Comparison of ENCODE assay signal across 10 cellular contexts in the genomic region with DNA sequence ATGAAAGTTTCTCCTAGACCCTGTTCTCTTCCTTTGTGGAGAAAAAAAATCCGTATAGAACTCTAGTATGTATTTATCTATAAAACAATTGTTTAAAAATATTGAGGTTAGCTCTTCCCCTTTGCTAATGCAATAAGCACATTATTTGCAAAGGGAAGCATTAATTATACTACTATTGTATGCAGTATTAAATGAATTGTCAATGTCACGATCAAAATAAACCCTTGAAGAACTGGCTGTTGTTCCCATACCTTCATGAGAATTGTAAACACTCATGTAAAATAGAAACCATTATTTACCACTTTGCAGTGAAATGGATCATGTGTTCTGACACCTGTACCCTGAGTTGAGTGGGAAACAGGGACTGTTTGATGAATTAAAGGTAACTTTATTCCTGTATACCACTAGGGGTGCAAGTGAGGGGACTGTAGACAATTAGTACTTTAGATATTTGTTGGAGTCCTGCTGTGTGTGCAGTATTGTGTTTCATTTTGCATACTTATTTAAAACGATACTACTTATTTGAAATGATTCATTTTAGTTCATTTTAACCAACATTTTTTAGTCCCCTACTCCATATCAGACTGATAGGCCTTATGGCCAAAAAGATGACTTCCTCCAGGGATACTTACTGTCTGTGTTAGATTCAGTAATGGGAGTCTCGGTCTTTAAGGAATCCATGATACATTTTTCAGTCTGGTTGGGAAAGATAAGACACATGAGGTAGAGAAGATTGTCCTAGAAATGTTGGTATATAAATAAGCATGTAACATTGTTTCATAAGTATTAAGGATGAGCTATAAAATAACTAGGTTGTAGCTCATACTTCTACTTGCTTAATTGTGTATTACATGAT. TPM values are rescaled to one million over a fixed set of nuclear protein-coding genes. Genes with fewer than 3 reads are reported as not detected.
DNase-seq lines count a peak whose midpoint lies in the region; ATAC-seq, FAIRE-seq and TF ChIP-seq lines count a peak whose summit lies in the region.
"Had no signal": no experiment of that assay in that cellular context is flagged by ENCODE, and none has a peak within 500 bp of the region (broad histone marks: within the 10 kb centered on the region; RNA-seq: fewer than 3 reads in every experiment).

No MANE protein-coding gene starts in this region.

- intact Hi-C loops in GM12878 (cut with micrococcal nuclease; ENCODE audit: unreplicated experiment): loop anchor here (5.0 kb wide), 1 partner anchor 288 kb away; no protein-coding TSS in a partner anchor
- intact Hi-C loops in sciatic nerve (cut with DNase I): no loop called here

- no peaks in the 10 kb centered on the region for H3F3A ChIP-seq in neural cell (ENCODE audit: insufficient read depth, low read length, poor library complexity, severe bottlenecking)

- H3K27ac ChIP-seq in Karpas-422 (ENCODE audit: low read length): no peak overlapping the region
- no peak overlapping the region for H3K27ac ChIP-seq in GM12878 (ENCODE audit: control insufficient read depth, insufficient read depth)
- no peak overlapping the region for H3K27ac ChIP-seq in neural cell (ENCODE audit: low read length)

- RAD21 ChIA-PET in GM12878 (lab: Charles Lee; ENCODE audit: unreplicated experiment): no interaction called here

- no peak for TF ChIP-seq EP300 in GM12878 (IDR thresholded peaks at IDR 0.05; ENCODE audit: borderline replicate concordance in 1 of 2, control insufficient read depth in 1 of 2, low read depth in 2 of 2, low read length in 2 of 2)
- no peak for TF ChIP-seq EP300 in neural cell (conservative IDR thresholded peaks at IDR 0.05; ENCODE audit: poor library complexity, severe bottlenecking)

- H3K27me3 ChIP-seq in Karpas-422 (ENCODE audit: low read length): no peaks in the 10 kb centered on the region
- H3K27me3 ChIP-seq in GM12878 (replicated peaks in 1 of 2; ENCODE audit: control insufficient read depth in 2 of 2, insufficient read depth in 2 of 2, low read length in 1 of 2): no peaks in the 10 kb centered on the region
- H3K27me3 ChIP-seq in neural cell (ENCODE audit: insufficient read depth, low read depth, low read length): no peaks in the 10 kb centered on the region

- H3K4me1 ChIP-seq in Karpas-422 (ENCODE audit: low read length): no peaks in the 10 kb centered on the region
- H3K4me1 ChIP-seq in GM12878 (ENCODE audit: control insufficient read depth, insufficient read depth, low read length): no peaks in the 10 kb centered on the region; the same call in 1 of the 2 replicates

- in situ Hi-C loops in GM12878 (cut with MboI): no loop called here

- BruUV-seq in GM12878 (replicated peaks; lab: Mats Ljungman, UMichigan): no TSS peak

- H2AFZ ChIP-seq in Karpas-422 (ENCODE audit: low read length): no peak overlapping the region
- no peak overlapping the region for H2AFZ ChIP-seq in GM12878 (ENCODE audit: control insufficient read depth, low read depth, low read length)
- no peak overlapping the region for H2AFZ ChIP-seq in neural cell (ENCODE audit: low read depth, low read length)

- FAIRE-seq in GM12878 (lab: Jason Lieb, UNC): peak; percentile 59
- FAIRE-seq: A204.1 had no signal

- H3K9me3 ChIP-seq in Karpas-422 (ENCODE audit: low read length) (no peaks in the 10 kb centered on the region), GM12878 (replicated peaks; ENCODE audit: control insufficient read depth, insufficient read depth, low read length) (no peaks in the 10 kb centered on the region), neural cell (ENCODE audit: low read length) (no peaks in the 10 kb centered on the region)

- WGBS in GM12878 (ENCODE audit: insufficient coverage, insufficient replicate concordance, low lambda C conversion rate, missing lambda C conversion rate): 73% methylated on average over 4 of the region's 4 CpGs

- H3K9ac ChIP-seq in Karpas-422 (ENCODE audit: low read length) (no peak overlapping the region), GM12878 (ENCODE audit: control insufficient read depth, insufficient read depth, low read length) (no peak overlapping the region), neural cell (ENCODE audit: low read length) (no peak overlapping the region)

- H3K79me2 ChIP-seq in Karpas-422 (ENCODE audit: low read length) (no peaks in the 10 kb centered on the region), GM12878 (ENCODE audit: control insufficient read depth, insufficient read depth, low read length) (peaks cover 1% of the 10 kb centered on the region; the same call in 1 of the 2 replicates), neural cell (replicated peaks; ENCODE audit: insufficient read depth, low read length) (peaks cover 39% of the 10 kb centered on the region)

- H3K9me2 ChIP-seq in Karpas-422 (replicated peaks; ENCODE audit: insufficient read depth, low read length): no peaks in the 10 kb centered on the region
- H3K9me2 ChIP-seq in neural cell (ENCODE audit: insufficient read depth, low read length): no peaks in the 10 kb centered on the region

- SMC1A ChIA-PET in GM12878 (lab: Charles Lee; ENCODE audit: uncharacterized antibody, unreplicated experiment): interaction anchor here (0.6 to 1.0 kb wide), 2 partner anchors 8 to 16 kb away, joined by 3 to 4 read pairs; a partner anchor contains a TSS

- H3K4me3 ChIP-seq in Karpas-422 (ENCODE audit: low read length) (no peak overlapping the region), GM12878 (no peak overlapping the region), neural cell (ENCODE audit: low read length) (no peak overlapping the region)

- TF ChIP-seq POLR2A in GM12878 (IDR thresholded peaks at IDR 0.05; ENCODE audit: low read depth, low read length): no peak

- POLR2A ChIA-PET in GM12878 (lab: Charles Lee): no interaction called here

- H4K20me1 ChIP-seq in Karpas-422 (ENCODE audit: insufficient read depth, low read depth, low read length) (no peaks in the 10 kb centered on the region), GM12878 (ENCODE audit: control insufficient read depth, insufficient read depth) (no peaks in the 10 kb centered on the region), neural cell (ENCODE audit: insufficient read depth) (no peaks in the 10 kb centered on the region)

- TF ChIP-seq RAD21 in GM12878 (IDR thresholded peaks at IDR 0.05; ENCODE audit: insufficient read depth, low read depth, low read length) (peak; percentile 46), neural cell (conservative IDR thresholded peaks at IDR 0.05) (no peak)

- TF ChIP-seq CTCF in GM12878 (IDR thresholded peaks at IDR 0.05 in 2 of 3, conservative IDR thresholded peaks at IDR 0.05 in 1 of 3; ENCODE audit: control insufficient read depth in 2 of 3, extremely low read depth in 1 of 3, insufficient read depth in 1 of 3, low read depth in 3 of 3, low read length in 3 of 3) (peak; percentile 44 to 61 (median 45); a peak in 5 of 6 replicates), neural cell (IDR thresholded peaks at IDR 0.05; ENCODE audit: poor library complexity, severe bottlenecking) (peak; percentile 52)

- ATAC-seq in GM21515 (IDR thresholded peaks at IDR 0.05; ENCODE audit: unreplicated experiment) (peak; percentile 70), GM12878 (peak; percentile 85), sciatic nerve (no peak)

- H3K36me3 ChIP-seq in Karpas-422 (ENCODE audit: insufficient read depth, low read length) (no peaks in the 10 kb centered on the region), GM12878 (ENCODE audit: control insufficient read depth in 2 of 2, insufficient read depth in 2 of 2, low read length in 1 of 2) (no peaks in the 10 kb centered on the region), neural cell (ENCODE audit: insufficient read depth, low read length) (no peaks in the 10 kb centered on the region)

- H3K4me2 ChIP-seq in Karpas-422 (ENCODE audit: low read depth, low read length, poor library complexity, severe bottlenecking): no peak overlapping the region
- no peak overlapping the region for H3K4me2 ChIP-seq in GM12878 (ENCODE audit: control insufficient read depth, insufficient read depth)
- no peak overlapping the region for H3K4me2 ChIP-seq in neural cell (ENCODE audit: low read length)

- DNase-seq in DMS 273 (lab: John Stamatoyannopoulos, UW; ENCODE audit: unreplicated experiment) (peak; percentile 32), DMS 273 treated with DMSO at 0.1 percent for 48 hours (lab: John Stamatoyannopoulos, UW) (no peak), Karpas-422 (peak; percentile 53), GM12878 (ENCODE audit: low read depth, low spot score) (no peak), sciatic nerve (ENCODE audit: low spot score) (no peak), C1 segment of cervical spinal cord (lab: John Stamatoyannopoulos, UW) (no peak)

- CTCF ChIA-PET in GM12878 (lab: Yijun Ruan, JAX): interaction anchor here (0.6 to 5.9 kb wide), 7 partner anchors 9 to 1162 kb away, joined by 3 to 24 read pairs (median 3); no protein-coding TSS in a partner anchor

RNA-seq across cellular contexts. Expression of a gene that starts 7.9 kb away (rescaled TPM):
- not detected in 2 replicates for total RNA-seq in Karpas-422 (2014; rRNA removed; shearing (Covaris generic); ENCODE audit: low replicate concordance)
- 123 and 148 TPM in 2 replicates for total RNA-seq in GM12878 (2013; cell fraction: nucleolus; rRNA removed)
- total RNA-seq in GM12878 (2014; rRNA removed) (18.3 and 21.1 TPM in 2 replicates), GM12878 (2014; rRNA removed; fragmentation: Illumina TruSeq; extraction: Trizol) (18.6 and 19.8 TPM in 2 replicates), GM12878 (2021) (23.7 and 24.5 TPM in 2 replicates), sciatic nerve (117 TPM)
- polyA plus RNA-seq in GM12878 (2011; ENCODE audit: low read depth): 5.7 TPM
- polyA plus RNA-seq in GM12878 (2011; rRNA removed) (32.8 and 35.8 TPM in 2 replicates), GM12878 (2014; fragmentation: Illumina TruSeq; extraction: Trizol) (21.9 and 27.9 TPM in 2 replicates), GM12878 (2014; fragmentation: Nextera tagmentation; extraction: Ambion mirVana) (1 to 10 TPM; 5.2 to 7.2 TPM), GM12878 (2014; rRNA removed) (14.9 and 17.1 TPM in 2 replicates), GM12878 (2016; fragmentation: Nextera tagmentation; extraction: Ambion mirVana) (1 to 10 TPM; 4.8 to 5.2 TPM), neural cell (24.2 and 36.4 TPM in 2 replicates)
- 27.0 and 27.7 TPM in 2 replicates for polyA plus RNA-seq in GM12878 (2011; cell fraction: cytosol; rRNA removed)
- polyA plus RNA-seq in GM12878 (2011; cell fraction: nucleus; rRNA removed): 72.3 and 76.6 TPM in 2 replicates
- 7.1 and 11.3 TPM in 2 replicates for polyA plus RNA-seq in GM12878 (2012)
- polyA minus RNA-seq in GM12878 (2011; rRNA and poly(A)+ RNA removed): 60.8 and 63.2 TPM in 2 replicates
- polyA minus RNA-seq in GM12878 (2011; cell fraction: cytosol; rRNA and poly(A)+ RNA removed): 21.4 and 21.8 TPM in 2 replicates
- 43.6 and 71.9 TPM in 2 replicates for polyA minus RNA-seq in GM12878 (2011; cell fraction: nucleus; rRNA and poly(A)+ RNA removed)
- polyA minus RNA-seq in neural cell: 53.0 and 56.7 TPM in 2 replicates

RNA-seq across cellular contexts. Expression of a gene that starts 8.1 kb away (rescaled TPM):
- total RNA-seq in Karpas-422 (2014; rRNA removed; shearing (Covaris generic); ENCODE audit: low replicate concordance): not detected in 2 replicates
- 1.9 and 3.0 TPM in 2 replicates for total RNA-seq in GM12878 (2013; cell fraction: nucleolus; rRNA removed)
- total RNA-seq in GM12878 (2014; rRNA removed): not detected in 2 replicates
- total RNA-seq in GM12878 (2014; rRNA removed; fragmentation: Illumina TruSeq; extraction: Trizol): 0.14 TPM in 1 of 2 replicates, not detected in the other
- total RNA-seq in GM12878 (2021): not detected in 2 replicates
- not detected for polyA plus RNA-seq in GM12878 (2011; ENCODE audit: low read depth)
- polyA plus RNA-seq in GM12878 (2011; rRNA removed): 0.30 and 0.65 TPM in 2 replicates
- polyA plus RNA-seq in GM12878 (2011; cell fraction: cytosol; rRNA removed): 0.09 and 0.35 TPM in 2 replicates
- polyA plus RNA-seq in GM12878 (2011; cell fraction: nucleus; rRNA removed): 0.48 and 0.61 TPM in 2 replicates
- polyA plus RNA-seq in GM12878 (2012): not detected in 2 replicates
- not detected in 2 replicates for polyA plus RNA-seq in GM12878 (2014; fragmentation: Illumina TruSeq; extraction: Trizol)
- polyA plus RNA-seq in GM12878 (2014; fragmentation: Nextera tagmentation; extraction: Ambion mirVana): under 1 TPM in 1 of 2 experiments, not detected in 1; 0.18 TPM
- polyA plus RNA-seq in GM12878 (2014; rRNA removed): not detected in 2 replicates
- under 1 TPM in 1 of 2 experiments, not detected in 1; 0.07 TPM for polyA plus RNA-seq in GM12878 (2016; fragmentation: Nextera tagmentation; extraction: Ambion mirVana)
- 0.44 and 1.1 TPM in 2 replicates for polyA minus RNA-seq in GM12878 (2011; rRNA and poly(A)+ RNA removed)
- polyA minus RNA-seq in GM12878 (2011; cell fraction: cytosol; rRNA and poly(A)+ RNA removed): not detected in 2 replicates
- polyA minus RNA-seq in GM12878 (2011; cell fraction: nucleus; rRNA and poly(A)+ RNA removed): 0.86 and 2.1 TPM in 2 replicates
- 1.5 and 1.8 TPM in 2 replicates for polyA plus RNA-seq in neural cell
- polyA minus RNA-seq in neural cell: 7.1 and 10.2 TPM in 2 replicates
- 2.9 TPM for total RNA-seq in sciatic nerve
- total RNA-seq: natural killer cell treated with Interleukin-12 subunit alpha and Interleukin-12 subunit beta and Interleukin-15 and Interleukin-18, amount 100 ng/mL, for 72 hours had no signal

Comparison
In these comparisons a context has a peak if more than half of its experiments do, and no peak if none do; other contexts are left out.
1. DNase-seq: peak in DMS 273 (single experiment) and Karpas-422 (single experiment); none in DMS 273 treated with DMSO at 0.1 percent for 48 hours (single experiment), GM12878 (single experiment), sciatic nerve (single experiment) and C1 segment of cervical spinal cord (0 of 14).
2. RNA of a gene that starts 7.9 kb away (total RNA-seq): 117 TPM in sciatic nerve (single experiment) and 18.3 to 148 TPM in GM12878; not detected in Karpas-422; every median in the first group is over 10 times any median in the second.